In the genomic region with DNA sequence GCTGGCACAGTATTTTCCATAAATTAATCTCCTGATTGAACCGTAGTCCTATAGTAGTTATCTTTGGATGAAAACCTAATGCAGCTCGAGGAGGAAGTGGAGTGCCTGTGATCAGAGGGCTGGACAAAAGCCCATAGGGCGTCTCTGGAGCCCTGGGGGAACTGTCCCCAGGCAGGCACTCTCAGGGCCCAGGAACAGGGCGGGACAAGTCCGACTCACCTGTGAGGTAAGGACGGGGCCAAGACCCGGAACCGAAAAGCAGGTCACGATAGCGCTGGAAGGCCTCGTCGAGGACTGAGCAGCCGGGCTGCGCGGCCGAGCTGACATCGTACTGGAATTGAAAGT, we compare ENCODE assay signal across 8 cellular contexts. TPM values are rescaled to one million over a fixed set of nuclear protein-coding genes. Genes with fewer than 3 reads are reported as not detected.
DNase-seq lines count a peak whose midpoint lies in the region; ATAC-seq lines count a peak whose summit lies in the region.

No MANE protein-coding gene starts in this region.

- H3K27me3 Mint-ChIP-seq in CD4-positive, CD25-positive, alpha-beta regulatory T cell: no peaks in the 10 kb centered on the region
- peaks cover 6% of the 10 kb centered on the region for H3K27me3 Mint-ChIP-seq in activated naive CD8-positive, alpha-beta T cell treated with anti-CD3 and anti-CD28 coated beads for 36 hours

- no peaks in the 10 kb centered on the region for H3K9me3 Mint-ChIP-seq in CD4-positive, CD25-positive, alpha-beta regulatory T cell
- H3K9me3 Mint-ChIP-seq in activated naive CD8-positive, alpha-beta T cell treated with anti-CD3 and anti-CD28 coated beads for 36 hours: no peaks in the 10 kb centered on the region

- peak overlapping the region; percentile 95 to 98 (median 96) for H3K27ac Mint-ChIP-seq in CD4-positive, CD25-positive, alpha-beta regulatory T cell
- H3K27ac Mint-ChIP-seq in activated naive CD8-positive, alpha-beta T cell treated with anti-CD3 and anti-CD28 coated beads for 36 hours: peak overlapping the region; percentile 98

- H3K4me3 Mint-ChIP-seq in CD4-positive, CD25-positive, alpha-beta regulatory T cell: peak overlapping the region; percentile 92 to 97 (median 94)
- H3K4me3 Mint-ChIP-seq in activated naive CD8-positive, alpha-beta T cell treated with anti-CD3 and anti-CD28 coated beads for 36 hours: peak overlapping the region; percentile 92

- no peaks in the 10 kb centered on the region for H3K27me3 ChIP-seq in CD4-positive, CD25-positive, alpha-beta regulatory T cell (ENCODE audit: control insufficient read depth, insufficient read depth, low read length)
- H3K27me3 ChIP-seq in iPS DF 6.9 (ENCODE audit: control insufficient read depth, insufficient read depth, low read length): no peaks in the 10 kb centered on the region
- no peaks in the 10 kb centered on the region for H3K27me3 ChIP-seq in skeletal muscle tissue (ENCODE audit: control insufficient read depth in 3 of 3, insufficient read depth in 3 of 3, low read length in 3 of 3)

- H3K4me1 Mint-ChIP-seq in CD4-positive, CD25-positive, alpha-beta regulatory T cell: peaks cover 24 to 68% (median 45%) of the 10 kb centered on the region in 4 donors
- peaks cover 39% of the 10 kb centered on the region for H3K4me1 Mint-ChIP-seq in activated naive CD8-positive, alpha-beta T cell treated with anti-CD3 and anti-CD28 coated beads for 36 hours

- H3K36me3 Mint-ChIP-seq in CD4-positive, CD25-positive, alpha-beta regulatory T cell: peaks cover 7% of the 10 kb centered on the region
- peaks cover 9% of the 10 kb centered on the region for H3K36me3 Mint-ChIP-seq in activated naive CD8-positive, alpha-beta T cell treated with anti-CD3 and anti-CD28 coated beads for 36 hours

- peak; percentile 47 to 56 for ATAC-seq in CD4-positive, CD25-positive, alpha-beta regulatory T cell (ENCODE audit: low read depth in 2 of 2)
- ATAC-seq in GM19463 (IDR thresholded peaks at IDR 0.05; ENCODE audit: unreplicated experiment) (peak; percentile 35), HG03460 (IDR thresholded peaks at IDR 0.05; ENCODE audit: unreplicated experiment) (peak; percentile 32)

- no CpG with 5 or more reads among the region's 17 CpGs for WGBS in iPS DF 6.9 (ENCODE audit: insufficient coverage, insufficient read length)

- peak overlapping the region; percentile 99 to 100 (median 99) for H3K9ac ChIP-seq in skeletal muscle tissue (ENCODE audit: low read depth in 1 of 3, low read length in 3 of 3)

- H3K27ac ChIP-seq in CD4-positive, CD25-positive, alpha-beta regulatory T cell (ENCODE audit: insufficient read depth, low read length, poor library complexity, severe bottlenecking): peak overlapping the region; percentile 86
- no peak overlapping the region for H3K27ac ChIP-seq in iPS DF 6.9 (ENCODE audit: low read length)
- H3K27ac ChIP-seq in skeletal muscle tissue (ENCODE audit: low read depth, low read length): peak overlapping the region; percentile 96

- no peak for DNase-seq in CD4-positive, CD25-positive, alpha-beta regulatory T cell
- DNase-seq in activated naive CD8-positive, alpha-beta T cell treated with anti-CD3 and anti-CD28 coated beads for 36 hours: no peak
- DNase-seq in iPS DF 6.9 (ENCODE audit: low read depth, low spot score) (no peak), NCI-H446 treated with DMSO at 0.1 percent for 48 hours (lab: John Stamatoyannopoulos, UW) (no peak), NCI-H1048 (lab: John Stamatoyannopoulos, UW) (no peak)

- H3K36me3 ChIP-seq in CD4-positive, CD25-positive, alpha-beta regulatory T cell (ENCODE audit: control insufficient read depth, insufficient read depth, low read length): peaks cover 5% of the 10 kb centered on the region
- H3K36me3 ChIP-seq in iPS DF 6.9 (ENCODE audit: control insufficient read depth, insufficient read depth, low read length): no peaks in the 10 kb centered on the region
- peaks cover 2 to 4% (median 3%) of the 10 kb centered on the region in 3 donors for H3K36me3 ChIP-seq in skeletal muscle tissue (ENCODE audit: control insufficient read depth in 3 of 3, insufficient read depth in 3 of 3, low read length in 3 of 3)

- no peaks in the 10 kb centered on the region for H3K9me3 ChIP-seq in CD4-positive, CD25-positive, alpha-beta regulatory T cell (ENCODE audit: control insufficient read depth in 2 of 2, low read length in 2 of 2)
- H3K9me3 ChIP-seq in iPS DF 6.9 (ENCODE audit: control insufficient read depth, insufficient read depth, low read length) (no peaks in the 10 kb centered on the region), skeletal muscle tissue (ENCODE audit: control insufficient read depth in 3 of 3, low read length in 3 of 3) (no peaks in the 10 kb centered on the region)

- H3K4me3 ChIP-seq in CD4-positive, CD25-positive, alpha-beta regulatory T cell (ENCODE audit: low read depth, low read length): peak overlapping the region; percentile 78
- H3K4me3 ChIP-seq in iPS DF 6.9 (ENCODE audit: low read length): peak overlapping the region; percentile 75
- H3K4me3 ChIP-seq in skeletal muscle tissue (ENCODE audit: low read length in 3 of 3): peak overlapping the region; percentile 99 to 100 (median 99)

- H3K4me1 ChIP-seq in CD4-positive, CD25-positive, alpha-beta regulatory T cell (ENCODE audit: control insufficient read depth, insufficient read depth, low read length, poor library complexity, severe bottlenecking): peaks cover 33% of the 10 kb centered on the region
- H3K4me1 ChIP-seq in iPS DF 6.9 (ENCODE audit: control insufficient read depth, insufficient read depth, low read length) (no peaks in the 10 kb centered on the region), skeletal muscle tissue (ENCODE audit: control insufficient read depth in 3 of 3, insufficient read depth in 3 of 3, low read length in 3 of 3) (peaks cover 11 to 41% (median 20%) of the 10 kb centered on the region in 3 donors)

RNA-seq across cellular contexts. Expression of gene HEXA, which starts 0.3 kb away (rescaled TPM):
- total RNA-seq in CD4-positive, CD25-positive, alpha-beta regulatory T cell: 88.1 TPM
- 10 to 100 TPM; 81.9 to 97.4 (median 89.4) TPM for polyA plus RNA-seq in CD4-positive, CD25-positive, alpha-beta regulatory T cell
- total RNA-seq in activated naive CD8-positive, alpha-beta T cell treated with anti-CD3 and anti-CD28 coated beads for 36 hours: 10 to 100 TPM; 61.3 to 66.2 TPM
- 49.1 TPM for total RNA-seq in skeletal muscle tissue

RNA-seq across cellular contexts. Expression of gene TMEM202, which starts 22.6 kb away (rescaled TPM):
- total RNA-seq in CD4-positive, CD25-positive, alpha-beta regulatory T cell: not detected
- polyA plus RNA-seq in CD4-positive, CD25-positive, alpha-beta regulatory T cell: not detected
- not detected for total RNA-seq in activated naive CD8-positive, alpha-beta T cell treated with anti-CD3 and anti-CD28 coated beads for 36 hours
- not detected for total RNA-seq in skeletal muscle tissue

RNA-seq across cellular contexts. Expression of gene CELF6, which starts 55.5 kb away (rescaled TPM):
- total RNA-seq in CD4-positive, CD25-positive, alpha-beta regulatory T cell: 1.7 TPM
- under 1 TPM in 1 of 4 donors, not detected in 3; 0.14 TPM for polyA plus RNA-seq in CD4-positive, CD25-positive, alpha-beta regulatory T cell
- total RNA-seq in activated naive CD8-positive, alpha-beta T cell treated with anti-CD3 and anti-CD28 coated beads for 36 hours: under 1 TPM; 0.16 TPM
- 1.0 TPM for total RNA-seq in skeletal muscle tissue
